Comparison of ENCODE assay signal across 13 cellular contexts in the genomic region with DNA sequence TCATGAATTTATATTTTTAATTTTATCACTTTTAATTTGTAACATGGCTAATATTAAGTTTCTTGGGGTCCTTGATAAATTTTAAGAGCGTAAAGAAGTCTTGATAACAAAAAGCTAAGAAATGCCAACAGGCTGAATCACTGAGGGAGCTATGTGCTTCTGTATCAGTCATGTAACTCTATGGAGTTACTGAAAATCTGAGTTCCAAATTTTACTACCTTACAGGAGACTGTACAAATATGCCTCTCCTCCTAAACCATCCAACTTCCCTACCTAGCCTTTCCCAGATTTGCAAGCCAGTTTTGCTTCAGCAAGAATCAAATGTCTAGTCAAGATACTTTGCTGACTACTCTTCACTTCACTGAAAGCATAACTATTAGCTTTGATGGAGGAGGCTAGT. TPM values are rescaled to one million over a fixed set of nuclear protein-coding genes. Genes with fewer than 3 reads are reported as not detected.
DNase-seq lines count a peak whose midpoint lies in the region; ATAC-seq and TF ChIP-seq lines count a peak whose summit lies in the region.
"Had no signal": no experiment of that assay in that cellular context is flagged by ENCODE, and none has a peak within 500 bp of the region (broad histone marks: within the 10 kb centered on the region; RNA-seq: fewer than 3 reads in every experiment).

No MANE protein-coding gene starts in this region.

- peaks cover 41% of the 10 kb centered on the region for H3K4me1 ChIP-seq in HUES48 (ENCODE audit: control insufficient read depth, insufficient read depth, low read length)
- peaks cover 23 to 32% of the 10 kb centered on the region in 2 donors for H3K4me1 ChIP-seq in adrenal gland (replicated peaks in 1 of 2)
- peaks cover 12 to 16% of the 10 kb centered on the region in 2 donors for H3K4me1 ChIP-seq in thyroid gland

- ATAC-seq in GM18909 (IDR thresholded peaks at IDR 0.05; ENCODE audit: poor library complexity, unreplicated experiment), result no peak
- ATAC-seq: stimulated activated memory B cell treated with anti-CD40 and anti-IgM and Interleukin-4, amounts not matched to agents 10 μg/mL and 1 μg/mL and 100 μg/mL, for 72 hours had no signal

- H3K27me3 ChIP-seq in HUES48 (ENCODE audit: control insufficient read depth, insufficient read depth, low read length), result no peaks in the 10 kb centered on the region
- no peaks in the 10 kb centered on the region for H3K27me3 ChIP-seq in adrenal gland
- no peaks in the 10 kb centered on the region for H3K27me3 ChIP-seq in thyroid gland
- H3K27me3 ChIP-seq in H7 (ENCODE audit: control insufficient read depth, insufficient read depth, low read length), result no peaks in the 10 kb centered on the region

- no peak overlapping the region for H3K4me3 ChIP-seq in HUES48 (ENCODE audit: low read depth, low read length)
- H3K4me3 ChIP-seq in adrenal gland, result peak overlapping the region in 1 of 4 donors; percentile 25
- H3K4me3 ChIP-seq in fibroblast of villous mesenchyme (ENCODE audit: low read depth, low read length), result no peak overlapping the region
- H3K4me3 ChIP-seq in thyroid gland (replicated peaks in 1 of 3), result no peak overlapping the region
- no peak overlapping the region for H3K4me3 ChIP-seq in H7 (ENCODE audit: insufficient read depth, low read depth, low read length)

- intact Hi-C loops in adrenal gland (cut with DNase I), result no loop called here
- intact Hi-C loops in thyroid gland (cut with DNase I), result no loop called here

- H3K9ac ChIP-seq in HUES48 (ENCODE audit: low read depth, low read length), result no peak overlapping the region

- WGBS in adrenal gland, 4 donors, result 43 to 57% (median 47%) methylated on average over 1 of the region's 1 CpG
- WGBS in thyroid gland, 2 donors, result 93 to 96% methylated on average over 1 of the region's 1 CpG

- no peaks in the 10 kb centered on the region for H3K9me3 ChIP-seq in HUES48 (ENCODE audit: control insufficient read depth, insufficient read depth, low read length)
- H3K9me3 ChIP-seq in adrenal gland (replicated peaks in 1 of 3), result no peaks in the 10 kb centered on the region
- H3K9me3 ChIP-seq in thyroid gland, result no peaks in the 10 kb centered on the region

- no peak for TF ChIP-seq CTCF in adrenal gland (IDR thresholded peaks at IDR 0.05)
- no peak for TF ChIP-seq CTCF in fibroblast of villous mesenchyme (IDR thresholded peaks at IDR 0.05; ENCODE audit: insufficient read depth, low read depth, low read length)
- no peak for TF ChIP-seq CTCF in thyroid gland (IDR thresholded peaks at IDR 0.05)

- H3K27ac ChIP-seq in HUES48 (ENCODE audit: low read depth, low read length) (peak overlapping the region; percentile 44), adrenal gland (peak overlapping the region; percentile 54 to 81 (median 67)), thyroid gland (peak overlapping the region; percentile 16 to 52 (median 37))

- peaks cover 7% of the 10 kb centered on the region; the same call in 1 of the 2 replicates for H3K36me3 ChIP-seq in HUES48 (ENCODE audit: control insufficient read depth, insufficient read depth, low read length)
- H3K36me3 ChIP-seq in adrenal gland (replicated peaks in 1 of 2), result no peaks in the 10 kb centered on the region
- no peaks in the 10 kb centered on the region for H3K36me3 ChIP-seq in thyroid gland
- peaks cover 1% of the 10 kb centered on the region; the same call in 1 of the 2 replicates for H3K36me3 ChIP-seq in H7 (replicated peaks; ENCODE audit: control insufficient read depth, insufficient read depth, low read length)

- TF ChIP-seq POLR2A in adrenal gland (IDR thresholded peaks at IDR 0.05) (no peak), thyroid gland (IDR thresholded peaks at IDR 0.05) (no peak)

- DNase-seq in adrenal gland (no peak), fibroblast of villous mesenchyme (ENCODE audit: low read depth) (peak; percentile 53), thyroid gland (no peak), ecto neural progenitor cell (ENCODE audit: low spot score) (no peak), HUDEP-2 (lab: John Stamatoyannopoulos, UW; ENCODE audit: unreplicated experiment in 76 of 76) (no peak), H7 (no peak)
- DNase-seq: amygdala, DND-41, head of caudate nucleus, NCI-H1048 had no signal

RNA-seq across cellular contexts. Expression of a gene that starts 35.7 kb away (rescaled TPM):
- total RNA-seq in adrenal gland (10 to 100 TPM; 46.5 to 81.8 (median 63.5) TPM), fibroblast of villous mesenchyme (53.1 and 56.6 TPM in 2 replicates), thyroid gland (10 to 100 TPM; 34.3 to 51.6 (median 44.5) TPM)
- 10 to 100 TPM; 13.9 to 92.8 (median 29.8) TPM for polyA plus RNA-seq in adrenal gland
- total RNA-seq in H7 (2014; rRNA removed; shearing (Covaris generic)), result 16.9 and 22.7 TPM in 2 replicates
